13 cellular contexts compared by ENCODE assay signal in the genomic region with DNA sequence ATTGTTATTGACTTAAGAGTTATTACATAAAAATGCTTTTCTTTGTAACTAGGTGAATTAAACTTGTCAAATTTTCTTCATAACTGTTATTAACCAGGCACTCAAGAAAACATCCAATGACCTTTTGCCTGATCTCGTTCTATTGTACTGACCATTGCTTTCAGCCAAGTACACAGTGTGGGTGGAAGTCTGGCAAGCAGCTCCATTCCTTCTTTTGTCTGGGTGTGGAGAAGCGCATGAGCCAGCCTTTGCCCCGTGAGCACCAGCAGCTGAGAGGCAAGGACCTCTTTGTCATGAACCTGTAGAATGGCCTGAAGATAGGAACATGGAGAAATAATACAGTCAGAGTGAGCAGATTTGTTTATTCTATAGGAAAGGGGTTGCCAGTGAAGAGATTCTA. TPM values are rescaled to one million over a fixed set of nuclear protein-coding genes. Genes with fewer than 3 reads are reported as not detected.
DNase-seq lines count a peak whose midpoint lies in the region; FAIRE-seq and TF ChIP-seq lines count a peak whose summit lies in the region.
"Had no signal": no experiment of that assay in that cellular context is flagged by ENCODE, and none has a peak within 500 bp of the region (broad histone marks: within the 10 kb centered on the region; RNA-seq: fewer than 3 reads in every experiment).

No MANE protein-coding gene starts in this region.

- no peak for TF ChIP-seq CTCF in dorsolateral prefrontal cortex (IDR thresholded peaks at IDR 0.05 in 54 of 56, conservative IDR thresholded peaks at IDR 0.05 in 2 of 56; ENCODE audit: low read depth in 1 of 56, partially characterized antibody in 56 of 56)

- peak; percentile 70 for DNase-seq in NCI-H2227 (lab: John Stamatoyannopoulos, UW; ENCODE audit: unreplicated experiment)
- peak in 2 of 10 donors; percentile 15 to 39 for DNase-seq in dorsolateral prefrontal cortex
- peak; percentile 56 for DNase-seq in iris pigment epithelial cell (ENCODE audit: low read depth)
- DNase-seq in GM12892 (ENCODE audit: insufficient read length): no peak
- no peak for DNase-seq in activated CD4-positive, alpha-beta T cell treated with anti-CD3 and anti-CD28 coated beads for 1 hour
- DNase-seq in NCI-H1417 (lab: John Stamatoyannopoulos, UW): no peak
- DNase-seq in mesenteric fat pad (ENCODE audit: low spot score): no peak
- DNase-seq: DMS53; NCI-H1048; stimulated activated CD4-positive, alpha-beta T cell treated with anti-CD3 and anti-CD28 coated beads, Interleukin-2, amount 100 ng/mL, for 48 hours; transverse colon had no signal

- H3K4me3 ChIP-seq in dorsolateral prefrontal cortex (no peak overlapping the region), subcutaneous abdominal adipose tissue (ENCODE audit: low read depth in 1 of 5, low read length in 5 of 5) (no peak overlapping the region)
- H3K4me3 ChIP-seq: transverse colon had no signal

- no peaks in the 10 kb centered on the region for H3K9me3 ChIP-seq in subcutaneous abdominal adipose tissue (ENCODE audit: control insufficient read depth in 5 of 5, low read length in 5 of 5)
- H3K9me3 ChIP-seq: transverse colon had no signal

- H3K9ac ChIP-seq in subcutaneous abdominal adipose tissue (ENCODE audit: low read length in 5 of 5): peak overlapping the region in 1 of 5 donors; percentile 6

- H3K4me1 ChIP-seq in subcutaneous abdominal adipose tissue (ENCODE audit: control insufficient read depth in 5 of 5, insufficient read depth in 5 of 5, low read length in 5 of 5): peaks cover 2 to 36% (median 10%) of the 10 kb centered on the region in 5 donors

- no peak for FAIRE-seq in GM12892 (lab: Jason Lieb, UNC)
- FAIRE-seq: bronchial epithelial cell had no signal

- intact Hi-C loops in dorsolateral prefrontal cortex (cut with DNase I): no loop called here

- H3K27me3 ChIP-seq in dorsolateral prefrontal cortex (no peaks in the 10 kb centered on the region), subcutaneous abdominal adipose tissue (ENCODE audit: control insufficient read depth in 5 of 5, insufficient read depth in 4 of 5, low read length in 5 of 5) (no peaks in the 10 kb centered on the region)
- H3K27me3 ChIP-seq: transverse colon had no signal

- no peak for TF ChIP-seq POLR2A in GM12892 (IDR thresholded peaks at IDR 0.05; ENCODE audit: low read depth, low read length)

- peaks cover 18 to 51% (median 36%) of the 10 kb centered on the region in 5 donors for H3K36me3 ChIP-seq in subcutaneous abdominal adipose tissue (ENCODE audit: control insufficient read depth in 5 of 5, insufficient read depth in 5 of 5, low read length in 5 of 5)

- H3K27ac ChIP-seq in dorsolateral prefrontal cortex (peak overlapping the region in 45 of 59 donors; percentile 0 to 76 (median 45)), subcutaneous abdominal adipose tissue (ENCODE audit: low read depth, low read length) (peak overlapping the region; percentile 48)
- H3K27ac ChIP-seq: transverse colon had no signal

RNA-seq across cellular contexts. Expression of gene IARS2, which starts 57.5 kb away (rescaled TPM):
- total RNA-seq in dorsolateral prefrontal cortex: 10 to 100 TPM; 32.2 to 52.0 (median 43.6) TPM
- 63.4 TPM for polyA plus RNA-seq in GM12892 (2012; ENCODE audit: missing spikeins)
- total RNA-seq in mesenteric fat pad: 78.5 TPM

Comparison
In these comparisons a context has a peak if more than half of its experiments do, and no peak if none do; other contexts are left out.
1. DNase-seq: peak in NCI-H2227 (single experiment) and iris pigment epithelial cell (single experiment); none in GM12892 (single experiment), activated CD4-positive, alpha-beta T cell treated with anti-CD3 and anti-CD28 coated beads for 1 hour (single experiment), NCI-H1417 (0 of 3) and mesenteric fat pad (single experiment).